In the genomic region with DNA sequence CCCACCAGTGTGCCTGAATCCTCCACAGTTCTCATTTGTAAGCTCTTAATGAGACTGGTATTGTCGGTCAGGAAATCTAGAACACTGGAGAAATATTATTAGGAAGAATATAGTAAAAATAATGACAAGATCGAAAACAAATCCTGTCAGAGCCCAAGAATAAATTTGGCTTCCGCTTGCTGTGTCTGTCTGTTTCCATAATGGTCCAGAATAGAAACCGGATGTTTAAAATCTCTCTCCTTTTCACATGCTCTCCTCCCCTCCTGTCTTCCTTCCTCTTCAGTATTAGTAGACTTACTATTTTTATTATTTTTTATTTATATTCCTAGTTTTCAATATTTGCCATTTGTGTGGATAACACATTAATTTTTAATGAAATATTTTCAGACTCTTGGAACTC, we compare ENCODE assay signal across 1 cellular context.
TF ChIP-seq lines count a peak whose summit lies in the region.

No MANE protein-coding gene starts in this region.

TF ChIP-seq in HepG2, 621 proteins besides CTCF, POLR2A, EP300 and RAD21 (continued from another document):
- no peak for TF ChIP-seq ZNF678 (CRISPR knock-in tag; IDR thresholded peaks at IDR 0.05)
- TF ChIP-seq EHMT2 (IDR thresholded peaks at IDR 0.05; ENCODE audit: borderline replicate concordance, low read depth, low read length) = no peak
